Comparison of ENCODE assay signal across 9 cellular contexts in genomic region chr5:18113724-18114123, GRCh38.
DNase-seq lines count a peak whose midpoint lies in the region; ATAC-seq, FAIRE-seq and TF ChIP-seq lines count a peak whose summit lies in the region.
"Had no signal": no experiment of that assay in that cellular context is flagged by ENCODE, and none has a peak within 500 bp of the region (broad histone marks: within the 10 kb centered on the region; RNA-seq: fewer than 3 reads in every experiment).

No MANE protein-coding gene starts in this region.

- H3K4me3 Mint-ChIP-seq in stimulated activated effector memory CD8-positive, alpha-beta T cell treated with anti-CD3 and anti-CD28 coated beads, Interleukin-12 subunit alpha, Interleukin-12 subunit beta, amount 100 ng/mL, for 72 hours = no peak overlapping the region
- H3K4me3 Mint-ChIP-seq: activated CD4-positive, alpha-beta T cell treated with anti-CD3 and anti-CD28 coated beads, Interleukin-2, amount 10 ng/mL, durations not matched to agents 7 days and 5 days had no signal

- no peaks in the 10 kb centered on the region for H3K36me3 Mint-ChIP-seq in stimulated activated effector memory CD8-positive, alpha-beta T cell treated with anti-CD3 and anti-CD28 coated beads, Interleukin-12 subunit alpha, Interleukin-12 subunit beta, amount 100 ng/mL, for 72 hours

- H3K36me3 ChIP-seq in bronchial epithelial cell (ENCODE audit: control insufficient read depth, insufficient read depth, low read length) = no peaks in the 10 kb centered on the region

- no peak for ATAC-seq in stimulated activated effector memory CD8-positive, alpha-beta T cell treated with anti-CD3 and anti-CD28 coated beads, Interleukin-12 subunit alpha, Interleukin-12 subunit beta, amount 100 ng/mL, for 72 hours

- no peak overlapping the region for H3K27ac Mint-ChIP-seq in stimulated activated effector memory CD8-positive, alpha-beta T cell treated with anti-CD3 and anti-CD28 coated beads, Interleukin-12 subunit alpha, Interleukin-12 subunit beta, amount 100 ng/mL, for 72 hours
- H3K27ac Mint-ChIP-seq: activated CD4-positive, alpha-beta T cell treated with anti-CD3 and anti-CD28 coated beads, Interleukin-2, amount 10 ng/mL, durations not matched to agents 7 days and 5 days had no signal

- no peak overlapping the region for H3K4me3 ChIP-seq in bronchial epithelial cell (ENCODE audit: low read depth, low read length)

- no peak for FAIRE-seq in bronchial epithelial cell (lab: Jason Lieb, UNC)

- no peaks in the 10 kb centered on the region for H3K4me1 Mint-ChIP-seq in stimulated activated effector memory CD8-positive, alpha-beta T cell treated with anti-CD3 and anti-CD28 coated beads, Interleukin-12 subunit alpha, Interleukin-12 subunit beta, amount 100 ng/mL, for 72 hours
- H3K4me1 Mint-ChIP-seq: activated CD4-positive, alpha-beta T cell treated with anti-CD3 and anti-CD28 coated beads, Interleukin-2, amount 10 ng/mL, durations not matched to agents 7 days and 5 days had no signal

- DNase-seq in GDM1 (lab: John Stamatoyannopoulos, UW) (peak; percentile 11), NCI-H2171 (lab: John Stamatoyannopoulos, UW) (peak; percentile 77), bronchial epithelial cell (ENCODE audit: low read depth) (peak; percentile 12), middle frontal gyrus (ENCODE audit: extremely low spot score, low spot score) (peak; percentile 36), kidney glomerular epithelial cell (lab: John Stamatoyannopoulos, UW) (no peak), AML-193 (lab: John Stamatoyannopoulos, UW) (no peak)
- no peak for DNase-seq in stimulated activated CD4-positive, alpha-beta T cell treated with anti-CD3 and anti-CD28 coated beads, Interleukin-2, amount 100 ng/mL, for 24 hours
- DNase-seq in stimulated activated effector memory CD8-positive, alpha-beta T cell treated with anti-CD3 and anti-CD28 coated beads, Interleukin-12 subunit alpha, Interleukin-12 subunit beta, amount 100 ng/mL, for 72 hours (ENCODE audit: low spot score in 2 of 2) = no peak
- DNase-seq: activated CD4-positive, alpha-beta T cell treated with anti-CD3 and anti-CD28 coated beads, Interleukin-2, amount 10 ng/mL, durations not matched to agents 7 days and 5 days had no signal

- H3K27me3 ChIP-seq in bronchial epithelial cell (ENCODE audit: control insufficient read depth, insufficient read depth, low read length) = no peaks in the 10 kb centered on the region

- H3K9me3 Mint-ChIP-seq in stimulated activated effector memory CD8-positive, alpha-beta T cell treated with anti-CD3 and anti-CD28 coated beads, Interleukin-12 subunit alpha, Interleukin-12 subunit beta, amount 100 ng/mL, for 72 hours = peaks cover 27% of the 10 kb centered on the region

- TF ChIP-seq CTCF in bronchial epithelial cell (IDR thresholded peaks at IDR 0.05; ENCODE audit: insufficient read depth, low read length, severe bottlenecking) = peak; percentile 24

Comparison
In these comparisons a context has a peak if more than half of its experiments do, and no peak if none do; other contexts are left out.
1. DNase-seq: peak in GDM1 (single experiment), NCI-H2171 (single experiment), bronchial epithelial cell (single experiment) and middle frontal gyrus (single experiment); none in stimulated activated CD4-positive, alpha-beta T cell treated with anti-CD3 and anti-CD28 coated beads, Interleukin-2, amount 100 ng/mL, for 24 hours (0 of 2), kidney glomerular epithelial cell (single experiment), stimulated activated effector memory CD8-positive, alpha-beta T cell treated with anti-CD3 and anti-CD28 coated beads, Interleukin-12 subunit alpha, Interleukin-12 subunit beta, amount 100 ng/mL, for 72 hours (0 of 2) and AML-193 (0 of 2).